In genomic region chr13:32048816-32049215, GRCh38 we compare ENCODE assay signal across 16 cellular contexts. TPM values are rescaled to one million over a fixed set of nuclear protein-coding genes. Genes with fewer than 3 reads are reported as not detected.
A peak's percentile ranks its signal among the peaks of the same experiment; 100 is the strongest.
DNase-seq lines count a peak whose midpoint lies in the region; ATAC-seq and TF ChIP-seq lines count a peak whose summit lies in the region.
"Had no signal": no experiment of that assay in that cellular context is flagged by ENCODE, and none has a peak within 500 bp of the region (broad histone marks: within the 10 kb centered on the region; RNA-seq: fewer than 3 reads in every experiment).

No MANE protein-coding gene starts in this region.

- H3K36me3 ChIP-seq in osteoblast (ENCODE audit: insufficient read depth, low read length), result no peaks in the 10 kb centered on the region

- no peak for ATAC-seq in T-helper 17 cell
- ATAC-seq: foreskin keratinocyte had no signal

- no peak overlapping the region for H3K4me3 Mint-ChIP-seq in T-helper 17 cell

- no peaks in the 10 kb centered on the region for H4K20me1 ChIP-seq in osteoblast (ENCODE audit: insufficient read depth, low read length)

- H3K9me3 ChIP-seq in T-helper 17 cell (ENCODE audit: control insufficient read depth, low read length, poor library complexity, severe bottlenecking) (no peaks in the 10 kb centered on the region), osteoblast (ENCODE audit: low read depth, low read length) (no peaks in the 10 kb centered on the region)

- H3K27ac ChIP-seq in osteoblast (ENCODE audit: low read depth, low read length), result no peak overlapping the region
- H3K27ac ChIP-seq: foreskin keratinocyte had no signal

- TF ChIP-seq CTCF in osteoblast (IDR thresholded peaks at IDR 0.05; ENCODE audit: extremely low read depth, low read depth, low read length), result no peak

- DNase-seq in DMS79 treated with DMSO at 0.1 percent for 48 hours (lab: John Stamatoyannopoulos, UW) (peak; percentile 25), DMS79 (lab: John Stamatoyannopoulos, UW) (no peak), LHCN-M2 (ENCODE audit: low read depth) (peak; percentile 12), T-helper 17 cell (no peak), osteoblast (ENCODE audit: insufficient read length, low spot score, missing footprints) (peak; percentile 17), GDM1 (lab: John Stamatoyannopoulos, UW) (no peak), GM19240 (ENCODE audit: insufficient read length, low spot score) (no peak), mucosa of gallbladder (ENCODE audit: low spot score) (no peak)
- DNase-seq: 8988T; activated CD4-positive, alpha-beta T cell treated with anti-CD3 and anti-CD28 coated beads for 4 hours; foreskin keratinocyte; kidney; NCI-H2171; occipital lobe; Right ventricle myocardium superior; stimulated activated naive CD4-positive, alpha-beta T cell treated with Interleukin-2 at 50 U/mL for 16 hours had no signal

- H3K4me2 ChIP-seq in osteoblast (ENCODE audit: insufficient read depth, low read length), result no peak overlapping the region

- H3K4me1 ChIP-seq in osteoblast (ENCODE audit: insufficient read depth, low read length), result peaks cover 19% of the 10 kb centered on the region
- H3K4me1 ChIP-seq: foreskin keratinocyte had no signal

- no peak overlapping the region for H3K4me3 ChIP-seq in osteoblast (ENCODE audit: insufficient read depth, low read length)

- H3K4me1 Mint-ChIP-seq in T-helper 17 cell, result peaks cover 49% of the 10 kb centered on the region

- no peaks in the 10 kb centered on the region for H3K79me2 ChIP-seq in osteoblast (ENCODE audit: insufficient read depth, low read length)

- H3K27me3 Mint-ChIP-seq in T-helper 17 cell, result no peaks in the 10 kb centered on the region

- no peaks in the 10 kb centered on the region for H3K27me3 ChIP-seq in osteoblast (ENCODE audit: insufficient read depth, low read length)
- H3K27me3 ChIP-seq: foreskin keratinocyte had no signal

- peak overlapping the region; percentile 3 for H3K27ac Mint-ChIP-seq in T-helper 17 cell

- peaks cover 5% of the 10 kb centered on the region for H3K36me3 Mint-ChIP-seq in T-helper 17 cell (ENCODE audit: low read depth)

- peak overlapping the region; percentile 11 for H2AFZ ChIP-seq in osteoblast (ENCODE audit: low read length)

RNA-seq across cellular contexts. Expression of gene FRY, which starts 17.2 kb away (rescaled TPM):
- 2.5 TPM in 2 replicates for total RNA-seq in LHCN-M2 (2014; rRNA removed)
- 6.3 TPM for polyA plus RNA-seq in LHCN-M2 (2012)
- 10 to 100 TPM; 46.3 to 68.8 TPM for total RNA-seq in T-helper 17 cell
- 8.3 and 12.3 TPM in 2 replicates for total RNA-seq in osteoblast
- 112 TPM for total RNA-seq in mucosa of gallbladder

Comparison
In these comparisons a context has a peak if more than half of its experiments do, and no peak if none do; other contexts are left out.
1. DNase-seq: peak in DMS79 treated with DMSO at 0.1 percent for 48 hours (single experiment), LHCN-M2 (single experiment) and osteoblast (single experiment); none in DMS79 (single experiment), T-helper 17 cell (0 of 3), GDM1 (single experiment), GM19240 (single experiment) and mucosa of gallbladder (single experiment).